ENCODE assay signal across 8 cellular contexts in the genomic region with DNA sequence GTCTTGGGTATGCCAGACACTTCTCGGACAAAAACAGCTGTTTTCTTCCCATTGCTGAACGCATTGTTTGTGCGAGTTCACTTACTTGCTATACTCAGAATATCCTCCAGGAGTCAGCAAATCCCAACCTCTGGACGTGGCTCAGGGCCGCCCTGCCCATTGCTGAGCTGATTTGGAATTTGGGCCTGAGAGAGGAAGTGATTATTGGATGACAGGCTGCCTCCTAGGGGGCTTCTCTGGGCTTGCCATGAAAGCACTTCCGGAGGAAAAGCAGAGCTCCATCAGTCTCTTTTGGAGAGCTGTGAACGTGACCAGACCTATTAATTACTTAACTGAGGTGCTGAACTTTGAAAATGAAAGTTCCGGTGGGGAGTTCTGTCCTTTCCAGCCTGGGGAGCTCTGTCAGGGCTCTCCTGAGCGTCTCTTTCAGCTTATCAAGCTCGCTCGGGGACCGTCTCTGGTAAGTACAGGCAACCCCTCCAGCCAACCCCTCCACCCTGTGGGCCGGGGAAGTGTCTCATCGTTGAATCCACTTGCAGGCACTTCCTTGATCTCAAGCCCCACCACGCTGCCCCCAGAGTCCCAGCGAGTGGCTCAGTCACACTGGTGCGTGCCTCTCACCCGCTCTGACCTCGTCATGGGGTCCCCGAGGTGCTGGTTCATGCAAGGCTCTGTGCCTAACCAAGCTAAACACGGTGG.
DNase-seq lines count a peak whose midpoint lies in the region; ATAC-seq and TF ChIP-seq lines count a peak whose summit lies in the region.

No MANE protein-coding gene starts in this region.

- no peaks in the 10 kb centered on the region for H3K9me3 Mint-ChIP-seq in memory B cell

- H3K36me3 Mint-ChIP-seq in memory B cell: no peaks in the 10 kb centered on the region

- H3K4me3 Mint-ChIP-seq in memory B cell: peak overlapping the region; percentile 64

- peak; percentile 87 for TF ChIP-seq CTCF in AG09319 (IDR thresholded peaks at IDR 0.05; ENCODE audit: low read depth, low read length)

- no peak overlapping the region for H3K27ac Mint-ChIP-seq in memory B cell

- DNase-seq in AG09319 (ENCODE audit: extremely low read depth, low read depth): peak; percentile 68
- DNase-seq in NCI-H748 (lab: John Stamatoyannopoulos, UW; ENCODE audit: unreplicated experiment): peak; percentile 82
- peak; percentile 34 to 45 for DNase-seq in activated CD4-positive, alpha-beta T cell treated with anti-CD3 and anti-CD28 coated beads, Interleukin-2, amount 50 U/mL, for 4 hours
- DNase-seq in effector CD4-positive, alpha-beta T cell: peak; percentile 25
- DNase-seq in memory B cell (ENCODE audit: low spot score in 2 of 2): peak; percentile 31 to 61
- DNase-seq in stimulated activated CD8-positive, alpha-beta memory T cell treated with anti-CD3 and anti-CD28 coated beads, Interleukin-15, amount 100 ng/mL, for 4 hours (ENCODE audit: low read depth in 2 of 2): peak; percentile 17 to 20

- ATAC-seq in GM19023 (IDR thresholded peaks at IDR 0.05; ENCODE audit: unreplicated experiment): peak; percentile 63
- peak; percentile 62 for ATAC-seq in HG03457 (IDR thresholded peaks at IDR 0.05; ENCODE audit: unreplicated experiment)
- ATAC-seq in memory B cell (ENCODE audit: low read depth): peak; percentile 91

- H3K27me3 Mint-ChIP-seq in memory B cell: peaks cover 11% of the 10 kb centered on the region

- H3K4me1 Mint-ChIP-seq in memory B cell: no peaks in the 10 kb centered on the region

Comparison
In these comparisons a context has a peak if more than half of its experiments do, and no peak if none do; other contexts are left out.
1. Peak in every context shown above with its lines: DNase-seq and ATAC-seq.
2. DNase-seq: peak in every context shown above with its lines; median percentile 82 in NCI-H748; 68 in AG09319; 46 in memory B cell; 40 in activated CD4-positive, alpha-beta T cell treated with anti-CD3 and anti-CD28 coated beads, Interleukin-2, amount 50 U/mL, for 4 hours; 25 in effector CD4-positive, alpha-beta T cell; 18 in stimulated activated CD8-positive, alpha-beta memory T cell treated with anti-CD3 and anti-CD28 coated beads, Interleukin-15, amount 100 ng/mL, for 4 hours.